ENCODE assay signal across 18 cellular contexts in genomic region chr5:135184646-135185045, GRCh38.
"Had no signal": no experiment of that assay in that cellular context is flagged by ENCODE, and none has a peak within 500 bp of the region (broad histone marks: within the 10 kb centered on the region; RNA-seq: fewer than 3 reads in every experiment).

No MANE protein-coding gene starts in this region.

- ATAC-seq: effector memory CD8-positive, alpha-beta T cell; psoas muscle; stimulated activated naive CD8-positive, alpha-beta T cell treated with anti-CD3 and anti-CD28 coated beads, Interleukin-15, Interleukin-2, amounts not matched to agents 100 U/mL and 50 U/mL, for 24 hours; upper lobe of right lung had no signal

- H3K9me3 ChIP-seq: psoas muscle, tibial artery, upper lobe of right lung, vagina had no signal

- DNase-seq: effector memory CD8-positive, alpha-beta T cell; foreskin melanocyte; head of caudate nucleus; hippocampal formation; naive B cell; nephron progenitor cell; psoas muscle; retina; small intestine; stimulated activated CD4-positive, alpha-beta T cell treated with anti-CD3 and anti-CD28 coated beads, Interleukin-12 subunit alpha, Interleukin-12 subunit beta, amount 100 ng/mL, for 4 hours; stimulated activated CD4-positive, alpha-beta T cell treated with anti-CD3 and anti-CD28 coated beads, Interleukin-2, amount 100 ng/mL, for 48 hours; stimulated activated CD8-positive, alpha-beta memory T cell treated with anti-CD3 and anti-CD28 coated beads, Interleukin-4, amount 100 ng/mL, for 48 hours; stimulated activated naive CD8-positive, alpha-beta T cell treated with anti-CD3 and anti-CD28 coated beads, Interleukin-15, Interleukin-2, amounts not matched to agents 100 U/mL and 50 U/mL, for 24 hours; tibial artery; upper lobe of right lung had no signal

- H3K27me3 ChIP-seq: tibial artery, vagina had no signal

- H3K4me1 ChIP-seq: psoas muscle, tibial artery, upper lobe of right lung had no signal

- H3K36me3 ChIP-seq: tibial artery, upper lobe of right lung, vagina had no signal

- H3K27ac ChIP-seq: epithelial cell of prostate, parathyroid adenoma, psoas muscle, tibial artery, upper lobe of right lung, vagina had no signal

- H3K4me3 ChIP-seq: psoas muscle, tibial artery, upper lobe of right lung, vagina had no signal
